In genomic region chr6:69423785-69424184, GRCh38 we compare ENCODE assay signal across 34 cellular contexts.
"Had no signal": no experiment of that assay in that cellular context is flagged by ENCODE, and none has a peak within 500 bp of the region (broad histone marks: within the 10 kb centered on the region; RNA-seq: fewer than 3 reads in every experiment).

No MANE protein-coding gene starts in this region.

- H3K4me1 Mint-ChIP-seq: activated B cell treated with CpG ODN at 0.5 μM for 24 hours; activated CD4-positive, alpha-beta T cell treated with anti-CD3 and anti-CD28 coated beads, Interleukin-2, amount 10 ng/mL, durations not matched to agents 24 days and 14 days; activated naive CD8-positive, alpha-beta T cell treated with anti-CD3 and anti-CD28 coated beads for 36 hours; activated T-helper 17 cell treated with anti-CD3 and anti-CD28 coated beads, Interleukin-2, amount 50 U/mL, for 72 hours had no signal

- H3K9me3 ChIP-seq: adrenal gland, body of pancreas had no signal

- H3K4me3 ChIP-seq: adrenal gland, body of pancreas, cardiac muscle cell had no signal

- H3K27me3 ChIP-seq: adrenal gland, body of pancreas, cardiac muscle cell had no signal

- H3K36me3 Mint-ChIP-seq: activated CD4-positive, alpha-beta memory T cell treated with anti-CD3 and anti-CD28 coated beads for 36 hours; activated naive CD4-positive, alpha-beta T cell treated with anti-CD3 and anti-CD28 coated beads, Interleukin-2, amount 50 U/mL, for 72 hours; activated naive CD8-positive, alpha-beta T cell treated with anti-CD3 and anti-CD28 coated beads for 36 hours had no signal

- H3K36me3 ChIP-seq: adrenal gland, cardiac muscle cell had no signal

- H3K4me1 ChIP-seq: adrenal gland, body of pancreas had no signal

- H3K9me3 Mint-ChIP-seq: activated B cell treated with CpG ODN at 0.5 μM for 24 hours; activated CD4-positive, alpha-beta memory T cell treated with anti-CD3 and anti-CD28 coated beads for 36 hours; activated CD4-positive, alpha-beta T cell treated with anti-CD3 and anti-CD28 coated beads, Interleukin-2, amount 10 ng/mL, durations not matched to agents 24 days and 14 days; activated CD8-positive, alpha-beta T cell treated with anti-CD3 and anti-CD28 coated beads for 36 hours; activated naive CD4-positive, alpha-beta T cell treated with anti-CD3 and anti-CD28 coated beads for 36 hours; activated naive CD4-positive, alpha-beta T cell treated with anti-CD3 and anti-CD28 coated beads, Interleukin-2, amount 50 U/mL, for 72 hours; activated naive CD8-positive, alpha-beta T cell treated with anti-CD3 and anti-CD28 coated beads for 36 hours; activated T-cell treated with anti-CD3 and anti-CD28 coated beads, Interleukin-2, amount 50 U/mL, for 4 hours; activated T-helper 1 cell treated with anti-CD3 and anti-CD28 coated beads, Interleukin-12 subunit alpha, Interleukin-12 subunit beta, Interleukin-2, Interleukin-4 antibody, amounts not matched to agents 30 ng/mL and 10 ng/mL and 1 ng/mL, durations not matched to agents 14 hours and 24 hours and 36 hours; activated T-helper 17 cell treated with anti-CD3 and anti-CD28 coated beads, Interleukin-2, amount 50 U/mL, for 72 hours; T-helper 1 cell treated with Interleukin-12 subunit alpha and Interleukin-12 subunit beta and Interleukin-4 antibody, amounts not matched to agents 30 μg/mL and 1 μg/mL, for 36 hours; T-helper 2 cell treated with Interferon-gamma antibody and Interleukin-4, amounts not matched to agents 5 μg/mL and 100 μg/mL, for 36 hours had no signal

- H3K27ac ChIP-seq: adrenal gland, body of pancreas, cardiac muscle cell, VCaP had no signal

- H3K4me3 Mint-ChIP-seq: activated B cell treated with CpG ODN at 0.5 μM for 24 hours; activated CD4-positive, alpha-beta memory T cell treated with anti-CD3 and anti-CD28 coated beads for 36 hours; activated CD4-positive, alpha-beta T cell treated with anti-CD3 and anti-CD28 coated beads, Interleukin-2, amount 10 ng/mL, durations not matched to agents 24 days and 14 days; activated CD8-positive, alpha-beta T cell treated with anti-CD3 and anti-CD28 coated beads for 36 hours; activated naive CD4-positive, alpha-beta T cell treated with anti-CD3 and anti-CD28 coated beads for 36 hours; activated naive CD8-positive, alpha-beta T cell treated with anti-CD3 and anti-CD28 coated beads for 36 hours; activated T-cell treated with anti-CD3 and anti-CD28 coated beads, Interleukin-2, amount 50 U/mL, for 4 hours; activated T-cell treated with anti-CD3 and anti-CD28 coated beads, Interleukin-2, amount 50 U/mL, for 72 hours; activated T-helper 1 cell treated with anti-CD3 and anti-CD28 coated beads, Interleukin-12 subunit alpha, Interleukin-12 subunit beta, Interleukin-2, Interleukin-4 antibody, amounts not matched to agents 30 ng/mL and 10 ng/mL and 1 ng/mL, durations not matched to agents 14 hours and 24 hours and 36 hours; activated T-helper 17 cell treated with anti-CD3 and anti-CD28 coated beads, Interleukin-2, amount 50 U/mL, for 72 hours; T-helper 1 cell treated with Interleukin-12 subunit alpha and Interleukin-12 subunit beta and Interleukin-4 antibody, amounts not matched to agents 30 μg/mL and 1 μg/mL, for 36 hours; T-helper 2 cell treated with Interferon-gamma antibody and Interleukin-4, amounts not matched to agents 5 μg/mL and 100 μg/mL, for 36 hours had no signal

- H3K27me3 Mint-ChIP-seq: activated B cell treated with CpG ODN at 0.5 μM for 24 hours; activated CD4-positive, alpha-beta memory T cell treated with anti-CD3 and anti-CD28 coated beads for 36 hours; activated CD4-positive, alpha-beta T cell treated with anti-CD3 and anti-CD28 coated beads, Interleukin-2, amount 10 ng/mL, durations not matched to agents 24 days and 14 days; activated CD8-positive, alpha-beta T cell treated with anti-CD3 and anti-CD28 coated beads for 36 hours; activated naive CD8-positive, alpha-beta T cell treated with anti-CD3 and anti-CD28 coated beads for 36 hours; activated T-helper 17 cell treated with anti-CD3 and anti-CD28 coated beads, Interleukin-2, amount 50 U/mL, for 72 hours had no signal

- DNase-seq: activated B cell treated with CpG ODN at 0.5 μM for 24 hours; activated CD4-positive, alpha-beta memory T cell treated with anti-CD3 and anti-CD28 coated beads for 36 hours; activated CD4-positive, alpha-beta T cell treated with anti-CD3 and anti-CD28 coated beads for 4 hours; activated CD4-positive, alpha-beta T cell treated with anti-CD3 and anti-CD28 coated beads, Interleukin-2, amount 10 ng/mL, durations not matched to agents 24 days and 14 days; activated CD4-positive, alpha-beta T cell treated with anti-CD3 and anti-CD28 coated beads, Interleukin-2, amount 50 U/mL, for 1 hour; activated CD4-positive, alpha-beta T cell treated with anti-CD3 and anti-CD28 coated beads, Interleukin-2, amount 50 U/mL, for 4 hours; activated CD4-positive, CD25-positive, alpha-beta regulatory T cell treated with anti-CD3 and anti-CD28 coated beads, Interleukin-2, amount 50 U/mL, for 72 hours; activated CD8-positive, alpha-beta memory T cell treated with anti-CD3 and anti-CD28 coated beads, Interleukin-2, amount 50 U/mL, for 4 hours; activated CD8-positive, alpha-beta T cell treated with anti-CD3 and anti-CD28 coated beads for 36 hours; activated effector memory CD4-positive, alpha-beta T cell treated with anti-CD3 and anti-CD28 coated beads, Interleukin-2, amount 50 U/mL, for 16 hours; activated gamma-delta T cell treated with Interleukin-2 at 50 U/mL for 16 hours; activated naive CD4-positive, alpha-beta T cell; activated naive CD4-positive, alpha-beta T cell treated with anti-CD3 and anti-CD28 coated beads for 36 hours; activated naive CD4-positive, alpha-beta T cell treated with anti-CD3 and anti-CD28 coated beads, Interleukin-2, amount 50 U/mL, for 16 hours; activated naive CD8-positive, alpha-beta T cell treated with anti-CD3 and anti-CD28 coated beads for 36 hours; activated T-cell treated with anti-CD3 and anti-CD28 coated beads for 4 hours; activated T-cell treated with anti-CD3 and anti-CD28 coated beads, Interleukin-2, amount 50 U/mL, for 1 hour; activated T-cell treated with anti-CD3 and anti-CD28 coated beads, Interleukin-2, amount 50 U/mL, for 4 hours; activated T-cell treated with anti-CD3 and anti-CD28 coated beads, Interleukin-2, amount 50 U/mL, for 72 hours; adrenal gland; amniotic stem cell; aorta; body of pancreas; central memory CD4-positive, alpha-beta T cell; T-helper 1 cell; T-helper 2 cell; T-helper 9 cell had no signal

- H3K27ac Mint-ChIP-seq: activated B cell treated with CpG ODN at 0.5 μM for 24 hours; activated CD4-positive, alpha-beta memory T cell treated with anti-CD3 and anti-CD28 coated beads for 36 hours; activated CD4-positive, alpha-beta T cell treated with anti-CD3 and anti-CD28 coated beads, Interleukin-2, amount 10 ng/mL, durations not matched to agents 24 days and 14 days; activated CD8-positive, alpha-beta T cell treated with anti-CD3 and anti-CD28 coated beads for 36 hours; activated naive CD4-positive, alpha-beta T cell treated with anti-CD3 and anti-CD28 coated beads for 36 hours; activated naive CD4-positive, alpha-beta T cell treated with anti-CD3 and anti-CD28 coated beads, Interleukin-2, amount 50 U/mL, for 72 hours; activated naive CD8-positive, alpha-beta T cell treated with anti-CD3 and anti-CD28 coated beads for 36 hours; activated T-cell treated with anti-CD3 and anti-CD28 coated beads, Interleukin-2, amount 50 U/mL, for 72 hours; activated T-helper 1 cell treated with anti-CD3 and anti-CD28 coated beads, Interleukin-12 subunit alpha, Interleukin-12 subunit beta, Interleukin-2, Interleukin-4 antibody, amounts not matched to agents 30 ng/mL and 10 ng/mL and 1 ng/mL, durations not matched to agents 14 hours and 24 hours and 36 hours; activated T-helper 17 cell treated with anti-CD3 and anti-CD28 coated beads, Interleukin-2, amount 50 U/mL, for 72 hours; T-helper 1 cell treated with Interleukin-12 subunit alpha and Interleukin-12 subunit beta and Interleukin-4 antibody, amounts not matched to agents 30 μg/mL and 1 μg/mL, for 36 hours; T-helper 2 cell treated with Interferon-gamma antibody and Interleukin-4, amounts not matched to agents 5 μg/mL and 100 μg/mL, for 36 hours had no signal

- ATAC-seq: activated CD8-positive, alpha-beta T cell treated with anti-CD3 and anti-CD28 coated beads for 36 hours; activated naive CD4-positive, alpha-beta T cell treated with anti-CD3 and anti-CD28 coated beads, Interleukin-2, amount 50 U/mL, for 72 hours; activated T-cell treated with anti-CD3 and anti-CD28 coated beads, Interleukin-2, amount 50 U/mL, for 4 hours; activated T-cell treated with anti-CD3 and anti-CD28 coated beads, Interleukin-2, amount 50 U/mL, for 72 hours; activated T-helper 17 cell treated with anti-CD3 and anti-CD28 coated beads, Interleukin-2, amount 50 U/mL, for 72 hours; body of pancreas had no signal
